ENCODE assay signal across 29 cellular contexts in genomic region chr2:171979103-171979502, GRCh38.
"Had no signal": no experiment of that assay in that cellular context is flagged by ENCODE, and none has a peak within 500 bp of the region (broad histone marks: within the 10 kb centered on the region; RNA-seq: fewer than 3 reads in every experiment).

No MANE protein-coding gene starts in this region.

- H3K27ac ChIP-seq: stomach, suprapubic skin, testis, thoracic aorta, thyroid gland, tibial artery, tibial nerve, transverse colon, upper lobe of left lung, upper lobe of right lung, uterus, vagina had no signal

- H3K4me1 Mint-ChIP-seq: stimulated activated effector memory CD8-positive, alpha-beta T cell treated with anti-CD3 and anti-CD28 coated beads, Interleukin-12 subunit alpha, Interleukin-12 subunit beta, amount 100 ng/mL, for 72 hours; stimulated activated memory B cell treated with anti-CD40 and anti-IgM and Interleukin-4, amounts not matched to agents 10 μg/mL and 1 μg/mL and 100 μg/mL, for 72 hours; stimulated activated naive B cell treated with anti-CD40 and anti-IgM and Interleukin-4, amounts not matched to agents 10 μg/mL and 1 μg/mL and 100 μg/mL, for 72 hours; stimulated activated naive CD8-positive, alpha-beta T cell treated with anti-CD3 and anti-CD28 coated beads, Interleukin-15, amount 100 ng/mL, for 72 hours had no signal

- H3K9me3 Mint-ChIP-seq: stimulated activated effector memory CD8-positive, alpha-beta T cell treated with anti-CD3 and anti-CD28 coated beads, Interleukin-12 subunit alpha, Interleukin-12 subunit beta, amount 100 ng/mL, for 72 hours; stimulated activated naive CD8-positive, alpha-beta T cell treated with anti-CD3 and anti-CD28 coated beads, Interleukin-15, amount 100 ng/mL, for 72 hours; stimulated activated naive CD8-positive, alpha-beta T cell treated with anti-CD3 and anti-CD28 coated beads, Interleukin-15, Interleukin-2, amounts not matched to agents 100 ng/mL and 50 ng/mL, for 24 hours; type B pancreatic cell had no signal

- H3K36me3 ChIP-seq: uterus had no signal

- DNase-seq: stimulated activated CD4-positive, alpha-beta T cell treated with anti-CD3 and anti-CD28 coated beads, Interleukin-2, amount 100 ng/mL, for 48 hours; stimulated activated CD4-positive, alpha-beta T cell treated with anti-CD3 and anti-CD28 coated beads, Interleukin-4, amount 100 ng/mL, for 1 hour; stimulated activated CD4-positive, alpha-beta T cell treated with anti-CD3 and anti-CD28 coated beads, Interleukin-4, amount 100 ng/mL, for 24 hours; stimulated activated CD4-positive, alpha-beta T cell treated with anti-CD3 and anti-CD28 coated beads, Interleukin-4, amount 100 ng/mL, for 4 hours; stimulated activated CD8-positive, alpha-beta memory T cell treated with anti-CD3 and anti-CD28 coated beads, Interleukin-4, amount 100 ng/mL, for 48 hours; stimulated activated naive B cell treated with anti-CD40 and anti-IgM and Interleukin-4, amounts not matched to agents 10 μg/mL and 1 μg/mL and 100 μg/mL, for 72 hours; stimulated activated naive CD4-positive, alpha-beta T cell; stimulated activated naive CD4-positive, alpha-beta T cell treated with Interleukin-2 at 50 U/mL for 16 hours; stimulated activated naive CD8-positive, alpha-beta T cell treated with anti-CD3 and anti-CD28 coated beads, Interleukin-15, amount 100 ng/mL, for 72 hours; stimulated activated naive CD8-positive, alpha-beta T cell treated with anti-CD3 and anti-CD28 coated beads, Interleukin-15, Interleukin-2, amounts not matched to agents 100 U/mL and 50 U/mL, for 24 hours; stomach; substantia nigra; testis; thyroid gland; tibial artery; transverse colon; trophoblast cell; upper lobe of right lung; uterus had no signal

- H3K27me3 ChIP-seq: stomach, suprapubic skin, testis, thyroid gland, tibial artery, tibial nerve, transverse colon, upper lobe of left lung, upper lobe of right lung, uterus, vagina had no signal

- H3K4me3 ChIP-seq: stomach, suprapubic skin, testis, thoracic aorta, thyroid gland, tibial artery, tibial nerve, transverse colon, upper lobe of left lung, upper lobe of right lung, uterus, vagina had no signal

- H3K9me3 ChIP-seq: stomach, suprapubic skin, testis, thoracic aorta, thyroid gland, tibial artery, tibial nerve, transverse colon, upper lobe of left lung, upper lobe of right lung, uterus, vagina had no signal

- H3K4me1 ChIP-seq: stomach, suprapubic skin, testis, thyroid gland, tibial artery, tibial nerve, transverse colon, upper lobe of left lung, upper lobe of right lung, uterus, vagina had no signal

- ATAC-seq: stimulated activated effector memory CD8-positive, alpha-beta T cell treated with anti-CD3 and anti-CD28 coated beads, Interleukin-12 subunit alpha, Interleukin-12 subunit beta, amount 100 ng/mL, for 72 hours; stimulated activated memory B cell treated with anti-CD40 and anti-IgM and Interleukin-4, amounts not matched to agents 10 μg/mL and 1 μg/mL and 100 μg/mL, for 72 hours; stimulated activated naive B cell treated with anti-CD40 and anti-IgM and Interleukin-4, amounts not matched to agents 10 μg/mL and 1 μg/mL and 100 μg/mL, for 72 hours; stimulated activated naive CD8-positive, alpha-beta T cell treated with anti-CD3 and anti-CD28 coated beads, Interleukin-15, amount 100 ng/mL, for 72 hours; stimulated activated naive CD8-positive, alpha-beta T cell treated with anti-CD3 and anti-CD28 coated beads, Interleukin-15, Interleukin-2, amounts not matched to agents 100 U/mL and 50 U/mL, for 24 hours; upper lobe of right lung had no signal

- FAIRE-seq: urothelium cell line had no signal

- H3K27me3 Mint-ChIP-seq: stimulated activated memory B cell treated with anti-CD40 and anti-IgM and Interleukin-4, amounts not matched to agents 10 μg/mL and 1 μg/mL and 100 μg/mL, for 72 hours; stimulated activated naive B cell treated with anti-CD40 and anti-IgM and Interleukin-4, amounts not matched to agents 10 μg/mL and 1 μg/mL and 100 μg/mL, for 72 hours; stimulated activated naive CD8-positive, alpha-beta T cell treated with anti-CD3 and anti-CD28 coated beads, Interleukin-15, amount 100 ng/mL, for 72 hours; stimulated activated naive CD8-positive, alpha-beta T cell treated with anti-CD3 and anti-CD28 coated beads, Interleukin-15, Interleukin-2, amounts not matched to agents 100 ng/mL and 50 ng/mL, for 24 hours; type B pancreatic cell had no signal

- H3K27ac Mint-ChIP-seq: stimulated activated effector memory CD8-positive, alpha-beta T cell treated with anti-CD3 and anti-CD28 coated beads, Interleukin-12 subunit alpha, Interleukin-12 subunit beta, amount 100 ng/mL, for 72 hours; stimulated activated memory B cell treated with anti-CD40 and anti-IgM and Interleukin-4, amounts not matched to agents 10 μg/mL and 1 μg/mL and 100 μg/mL, for 72 hours; stimulated activated naive B cell treated with anti-CD40 and anti-IgM and Interleukin-4, amounts not matched to agents 10 μg/mL and 1 μg/mL and 100 μg/mL, for 72 hours; stimulated activated naive CD8-positive, alpha-beta T cell treated with anti-CD3 and anti-CD28 coated beads, Interleukin-15, Interleukin-2, amounts not matched to agents 100 ng/mL and 50 ng/mL, for 24 hours; type B pancreatic cell had no signal

- H3K4me3 Mint-ChIP-seq: stimulated activated effector memory CD8-positive, alpha-beta T cell treated with anti-CD3 and anti-CD28 coated beads, Interleukin-12 subunit alpha, Interleukin-12 subunit beta, amount 100 ng/mL, for 72 hours; stimulated activated memory B cell treated with anti-CD40 and anti-IgM and Interleukin-4, amounts not matched to agents 10 μg/mL and 1 μg/mL and 100 μg/mL, for 72 hours; stimulated activated naive B cell treated with anti-CD40 and anti-IgM and Interleukin-4, amounts not matched to agents 10 μg/mL and 1 μg/mL and 100 μg/mL, for 72 hours; stimulated activated naive CD8-positive, alpha-beta T cell treated with anti-CD3 and anti-CD28 coated beads, Interleukin-15, amount 100 ng/mL, for 72 hours; stimulated activated naive CD8-positive, alpha-beta T cell treated with anti-CD3 and anti-CD28 coated beads, Interleukin-15, Interleukin-2, amounts not matched to agents 100 ng/mL and 50 ng/mL, for 24 hours; type B pancreatic cell had no signal
